9 cellular contexts compared by ENCODE assay signal in the genomic region with DNA sequence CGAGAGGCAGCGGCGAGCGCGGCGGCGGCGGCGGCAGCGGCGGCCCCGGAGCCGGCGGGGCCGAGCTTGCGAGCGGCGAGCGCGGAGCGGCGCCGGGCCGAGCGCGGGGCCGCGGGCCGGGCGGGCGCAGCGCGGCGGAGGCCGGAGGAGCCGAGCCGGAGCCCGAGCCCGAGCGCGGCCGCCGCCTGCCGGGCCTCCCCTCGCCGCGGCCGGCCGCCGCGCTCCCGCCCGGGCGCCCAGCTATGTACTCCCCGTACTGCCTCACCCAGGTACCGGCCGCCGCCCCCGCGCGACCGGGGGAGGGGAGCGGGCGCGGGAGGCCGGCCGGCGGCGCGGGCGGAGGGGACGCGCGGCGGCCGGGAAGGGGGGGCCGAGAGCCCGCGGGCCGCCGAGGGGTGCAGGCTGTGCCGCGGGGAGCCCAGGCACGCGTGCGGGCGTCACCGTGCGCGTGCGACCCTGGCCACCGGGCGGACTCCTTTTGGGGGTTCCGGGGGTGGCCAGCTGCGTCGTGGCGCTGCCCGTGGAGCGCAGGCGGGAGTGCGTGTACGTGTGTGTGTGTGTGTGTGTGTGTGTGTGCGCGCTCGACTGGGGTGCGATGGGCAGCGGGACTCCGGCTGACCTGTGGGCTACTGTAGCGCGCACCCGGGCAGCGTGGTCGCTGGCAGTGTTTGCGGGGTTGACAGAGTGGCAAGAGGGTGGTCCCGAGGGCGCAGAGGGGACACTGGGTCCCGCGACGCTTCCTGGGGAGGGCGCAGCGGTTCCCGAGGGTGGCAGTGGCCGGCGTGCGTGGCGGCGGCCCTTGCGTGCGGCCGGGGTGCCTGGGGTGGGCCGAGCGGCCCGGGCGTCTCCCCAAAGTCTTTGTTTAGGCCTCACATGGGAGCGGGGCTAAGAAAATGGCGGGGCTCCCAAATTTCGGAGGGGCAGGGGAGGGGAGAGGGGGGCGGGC. TPM values are rescaled to one million over a fixed set of nuclear protein-coding genes. Genes with fewer than 3 reads are reported as not detected.
DNase-seq lines count a peak whose midpoint lies in the region; ATAC-seq, FAIRE-seq and TF ChIP-seq lines count a peak whose summit lies in the region.
"Had no signal": no experiment of that assay in that cellular context is flagged by ENCODE, and none has a peak within 500 bp of the region (broad histone marks: within the 10 kb centered on the region; RNA-seq: fewer than 3 reads in every experiment).

No MANE protein-coding gene starts in this region.

- H3K27ac ChIP-seq in A673 (ENCODE audit: low read depth, low read length, poor library complexity, severe bottlenecking): peak overlapping the region; percentile 86
- H3K27ac ChIP-seq in iPS DF 6.9 (ENCODE audit: low read length): no peak overlapping the region
- peak overlapping the region in 1 of 2 donors; percentile 71 for H3K27ac ChIP-seq in small intestine (ENCODE audit: low read depth in 1 of 2, low read length in 1 of 2)

- POLR2A ChIA-PET in A673 (lab: Charles Lee; ENCODE audit: low non-redundant PET): no interaction called here

- no TSS peak for BruUV-seq in A673 (replicated peaks; lab: Mats Ljungman, UMichigan)

- H3K4me1 ChIP-seq in A673 (ENCODE audit: insufficient read depth, low read length, poor library complexity, severe bottlenecking): peaks cover 4% of the 10 kb centered on the region
- peaks cover 4% of the 10 kb centered on the region for H3K4me1 ChIP-seq in iPS DF 6.9 (ENCODE audit: control insufficient read depth, insufficient read depth, low read length)
- no peaks in the 10 kb centered on the region for H3K4me1 ChIP-seq in small intestine (ENCODE audit: control insufficient read depth in 2 of 2, insufficient read depth in 1 of 2, low read depth in 1 of 2, low read length in 1 of 2)

- peak overlapping the region; percentile 79 for H3K4me3 ChIP-seq in A673 (ENCODE audit: low read depth, low read length, poor library complexity, severe bottlenecking)
- peak overlapping the region; percentile 7; the same call in 1 of the 2 replicates for H3K4me3 ChIP-seq in iPS DF 6.9 (ENCODE audit: low read length)
- peak overlapping the region; percentile 60 to 82 for H3K4me3 ChIP-seq in small intestine (ENCODE audit: low read depth in 1 of 2, low read length in 2 of 2)

- no peaks in the 10 kb centered on the region for H3K36me3 Mint-ChIP-seq in activated naive CD8-positive, alpha-beta T cell treated with anti-CD3 and anti-CD28 coated beads, Interleukin-2, amount 50 U/mL, for 24 hours (ENCODE audit: low read depth)

- peak overlapping the region; percentile 58 for H3K27ac Mint-ChIP-seq in activated naive CD8-positive, alpha-beta T cell treated with anti-CD3 and anti-CD28 coated beads, Interleukin-2, amount 50 U/mL, for 24 hours

- FAIRE-seq in small intestine (lab: Jason Lieb, UNC): no peak
- FAIRE-seq in D721Med (lab: Jason Lieb, UNC): no peak

- no peaks in the 10 kb centered on the region for H3K36me3 ChIP-seq in A673 (ENCODE audit: insufficient read depth, low read length, poor library complexity, severe bottlenecking)
- H3K36me3 ChIP-seq in iPS DF 6.9 (ENCODE audit: control insufficient read depth, insufficient read depth, low read length): no peaks in the 10 kb centered on the region; the same call in 1 of the 2 replicates
- H3K36me3 ChIP-seq in small intestine (ENCODE audit: control insufficient read depth in 2 of 2, insufficient read depth in 2 of 2, low read length in 2 of 2): no peaks in the 10 kb centered on the region

- TF ChIP-seq CTCF in A673 (conservative IDR thresholded peaks at IDR 0.05; ENCODE audit: low read depth, low read length) (no peak), GM20000 (IDR thresholded peaks at IDR 0.05; ENCODE audit: extremely low read depth, missing control alignments) (no peak), D721Med (IDR thresholded peaks at IDR 0.05; ENCODE audit: insufficient read depth, missing control alignments) (no peak)

- peak overlapping the region; percentile 75 for H3K4me3 Mint-ChIP-seq in activated naive CD8-positive, alpha-beta T cell treated with anti-CD3 and anti-CD28 coated beads, Interleukin-2, amount 50 U/mL, for 24 hours

- H3K9me3 Mint-ChIP-seq in activated naive CD8-positive, alpha-beta T cell treated with anti-CD3 and anti-CD28 coated beads, Interleukin-2, amount 50 U/mL, for 24 hours: no peaks in the 10 kb centered on the region

- peaks cover 11% of the 10 kb centered on the region for H3K4me1 Mint-ChIP-seq in activated naive CD8-positive, alpha-beta T cell treated with anti-CD3 and anti-CD28 coated beads, Interleukin-2, amount 50 U/mL, for 24 hours

- DNase-seq in A673 (ENCODE audit: low spot score) (peak; percentile 35), GM20000 (ENCODE audit: low spot score) (peak; percentile 89), iPS DF 6.9 (ENCODE audit: low read depth, low spot score) (no peak), small intestine (peak; percentile 26), NCI-H1417 treated with DMSO at 0.1 percent for 48 hours (lab: John Stamatoyannopoulos, UW) (no peak), D721Med (ENCODE audit: insufficient read length, low spot score) (no peak)
- no peak for DNase-seq in activated naive CD8-positive, alpha-beta T cell treated with anti-CD3 and anti-CD28 coated beads, Interleukin-2, amount 50 U/mL, for 24 hours

- no peaks in the 10 kb centered on the region for H3K9me3 ChIP-seq in A673 (ENCODE audit: low read depth, low read length, poor library complexity, severe bottlenecking)
- no peaks in the 10 kb centered on the region for H3K9me3 ChIP-seq in iPS DF 6.9 (ENCODE audit: control insufficient read depth, insufficient read depth, low read length)
- no peaks in the 10 kb centered on the region for H3K9me3 ChIP-seq in small intestine (ENCODE audit: control insufficient read depth, low read depth)

- intact Hi-C loops in A673 (cut with micrococcal nuclease; ENCODE audit: unreplicated experiment): no loop called here

- H3K27me3 Mint-ChIP-seq in activated naive CD8-positive, alpha-beta T cell treated with anti-CD3 and anti-CD28 coated beads, Interleukin-2, amount 50 U/mL, for 24 hours: peaks cover 13% of the 10 kb centered on the region

- CTCF ChIA-PET in A673 (lab: Charles Lee): no interaction called here

- no CpG with 5 or more reads among the region's 138 CpGs for WGBS in iPS DF 6.9 (ENCODE audit: insufficient coverage, insufficient read length)
- 1 to 5% (median 2%) methylated on average over 41 to 138 of the region's 138 CpGs for WGBS in small intestine, 3 donors

- peak; percentile 10 for ATAC-seq in activated naive CD8-positive, alpha-beta T cell treated with anti-CD3 and anti-CD28 coated beads, Interleukin-2, amount 50 U/mL, for 24 hours
- ATAC-seq in GM21528 (IDR thresholded peaks at IDR 0.05; ENCODE audit: low FRiP score, unreplicated experiment): no peak

- no peaks in the 10 kb centered on the region for H3K27me3 ChIP-seq in A673 (replicated peaks; ENCODE audit: insufficient read depth, low read depth, low read length, poor library complexity)
- peaks cover 51% of the 10 kb centered on the region for H3K27me3 ChIP-seq in iPS DF 6.9 (ENCODE audit: control insufficient read depth, insufficient read depth, low read length)
- H3K27me3 ChIP-seq in small intestine (ENCODE audit: control insufficient read depth in 2 of 2, insufficient read depth in 2 of 2, low read length in 2 of 2): no peaks in the 10 kb centered on the region

RNA-seq across cellular contexts. Expression of gene NFIX, which starts 0.6 kb away (rescaled TPM):
- total RNA-seq in A673 (2021): 69.7 and 77.9 TPM in 2 replicates
- polyA plus RNA-seq in small intestine: 10 to 100 TPM in 1 of 3 donors, 1 to 10 TPM in 2; 2.9 to 31.4 (median 8.9) TPM

RNA-seq across cellular contexts. Expression of gene DAND5, which starts 26.5 kb away (rescaled TPM):
- total RNA-seq in A673 (2021): 0.17 TPM in 2 replicates
- polyA plus RNA-seq in small intestine: under 1 TPM in 1 of 3 donors, not detected in 2; 0.16 TPM
- total RNA-seq: glomerular endothelial cell had no signal

RNA-seq across cellular contexts. Expression of gene GADD45GIP1, which starts 38.8 kb away (rescaled TPM):
- 61.1 and 67.5 TPM in 2 replicates for total RNA-seq in A673 (2021)
- 10 to 100 TPM; 32.3 to 42.2 (median 40.0) TPM for polyA plus RNA-seq in small intestine

RNA-seq across cellular contexts. Expression of gene RAD23A, which starts 50.2 kb away (rescaled TPM):
- 183 and 186 TPM in 2 replicates for total RNA-seq in A673 (2021)
- polyA plus RNA-seq in small intestine: 100 to 1,000 TPM in 1 of 3 donors, 10 to 100 TPM in 2; 93.0 to 114 (median 98.9) TPM

RNA-seq across cellular contexts. Expression of gene CALR, which starts 57.5 kb away (rescaled TPM):
- 994 and 1,019 TPM in 2 replicates for total RNA-seq in A673 (2021)
- 100 to 1,000 TPM; 117 to 696 (median 173) TPM for polyA plus RNA-seq in small intestine

Comparison
In these comparisons a context has a peak if more than half of its experiments do, and no peak if none do; other contexts are left out.
1. DNase-seq: peak in A673 (single experiment), GM20000 (single experiment) and small intestine (single experiment); none in activated naive CD8-positive, alpha-beta T cell treated with anti-CD3 and anti-CD28 coated beads, Interleukin-2, amount 50 U/mL, for 24 hours (single experiment), iPS DF 6.9 (single experiment), NCI-H1417 treated with DMSO at 0.1 percent for 48 hours (single experiment) and D721Med (single experiment).
2. H3K4me3 ChIP-seq: peak in every context shown above with its lines; median percentile 79 in A673; 71 in small intestine; 7 in iPS DF 6.9.